Comparison of ENCODE assay signal across 25 cellular contexts in the genomic region with DNA sequence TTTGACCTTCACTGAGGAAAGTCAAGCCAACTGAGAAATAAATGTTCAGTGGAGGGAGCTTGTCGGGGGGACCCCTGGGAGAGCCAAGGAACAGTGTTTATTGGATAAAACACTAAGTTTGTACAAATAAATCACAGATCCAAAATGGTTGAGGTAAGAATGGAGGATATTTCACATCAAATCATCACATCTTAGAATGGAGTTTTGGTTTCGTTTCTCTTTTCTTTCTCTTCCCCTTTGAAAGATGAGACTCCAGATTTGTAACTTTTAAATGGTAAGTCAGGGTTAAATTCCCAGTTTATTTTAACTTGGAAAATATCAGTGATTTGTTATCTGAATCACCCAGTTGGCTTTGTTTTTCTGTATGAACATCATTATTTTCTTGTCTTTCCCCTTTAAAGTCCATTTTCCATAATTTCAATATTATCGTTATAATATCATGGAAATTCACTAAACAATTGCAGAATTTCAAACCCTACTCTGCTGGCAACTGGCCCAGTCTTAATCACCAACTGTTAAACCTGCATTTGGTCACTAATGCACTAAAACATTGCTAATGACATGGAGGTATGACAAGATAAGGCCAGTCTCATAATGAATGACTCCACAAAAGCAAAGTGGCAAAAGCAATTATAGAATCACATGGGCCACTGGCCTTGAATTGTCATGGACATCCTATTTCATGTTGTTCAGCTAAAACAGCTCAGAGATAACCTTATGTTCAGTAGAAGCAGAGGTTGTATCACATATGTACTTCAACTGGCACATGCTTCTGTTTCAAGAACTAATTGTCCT.
A peak's percentile ranks its signal among the peaks of the same experiment; 100 is the strongest.
DNase-seq lines count a peak whose midpoint lies in the region; ATAC-seq, FAIRE-seq and TF ChIP-seq lines count a peak whose summit lies in the region.
"Had no signal": no experiment of that assay in that cellular context is flagged by ENCODE, and none has a peak within 500 bp of the region (broad histone marks: within the 10 kb centered on the region; RNA-seq: fewer than 3 reads in every experiment).

No MANE protein-coding gene starts in this region.

- TF ChIP-seq CTCF in astrocyte (IDR thresholded peaks at IDR 0.05; ENCODE audit: insufficient read depth, low read depth, low read length) (no peak), mesothelial cell of epicardium (IDR thresholded peaks at IDR 0.05; ENCODE audit: unreplicated experiment) (no peak)

- no peaks in the 10 kb centered on the region for H3K79me2 ChIP-seq in astrocyte (ENCODE audit: insufficient read depth, low read length)
- H3K79me2 ChIP-seq: hepatocyte had no signal

- FAIRE-seq in GM19239 (lab: Jason Lieb, UNC): peak; percentile 8
- peak; percentile 9 for FAIRE-seq in astrocyte (lab: Jason Lieb, UNC)

- no peaks in the 10 kb centered on the region for H3K9me3 Mint-ChIP-seq in astrocyte (ENCODE audit: unreplicated experiment)
- H3K9me3 Mint-ChIP-seq in mesothelial cell of epicardium: no peaks in the 10 kb centered on the region
- H3K9me3 Mint-ChIP-seq: CD4-positive, CD25-positive, alpha-beta regulatory T cell; neural progenitor cell; stimulated activated memory B cell treated with anti-CD40 and anti-IgM and Interleukin-4, amounts not matched to agents 10 μg/mL and 1 μg/mL and 100 μg/mL, for 72 hours; T-helper 2 cell treated with Interferon-gamma antibody and Interleukin-4, amounts not matched to agents 5 μg/mL and 100 μg/mL, for 36 hours had no signal

- H3K27ac Mint-ChIP-seq in astrocyte (ENCODE audit: unreplicated experiment): no peak overlapping the region
- H3K27ac Mint-ChIP-seq in mesothelial cell of epicardium: no peak overlapping the region
- H3K27ac Mint-ChIP-seq: activated T-cell treated with anti-CD3 and anti-CD28 coated beads, Interleukin-2, amount 50 U/mL, for 24 hours; CD4-positive, CD25-positive, alpha-beta regulatory T cell; neural progenitor cell; stimulated activated memory B cell treated with anti-CD40 and anti-IgM and Interleukin-4, amounts not matched to agents 10 μg/mL and 1 μg/mL and 100 μg/mL, for 72 hours; T-helper 2 cell treated with Interferon-gamma antibody and Interleukin-4, amounts not matched to agents 5 μg/mL and 100 μg/mL, for 36 hours had no signal

- H3K4me3 Mint-ChIP-seq in astrocyte (ENCODE audit: unreplicated experiment) (no peak overlapping the region), mesothelial cell of epicardium (no peak overlapping the region)
- H3K4me3 Mint-ChIP-seq: activated T-cell treated with anti-CD3 and anti-CD28 coated beads, Interleukin-2, amount 50 U/mL, for 24 hours; CD4-positive, CD25-positive, alpha-beta regulatory T cell; neural progenitor cell; stimulated activated memory B cell treated with anti-CD40 and anti-IgM and Interleukin-4, amounts not matched to agents 10 μg/mL and 1 μg/mL and 100 μg/mL, for 72 hours; T-helper 2 cell treated with Interferon-gamma antibody and Interleukin-4, amounts not matched to agents 5 μg/mL and 100 μg/mL, for 36 hours had no signal

- H3K27me3 ChIP-seq in astrocyte (ENCODE audit: insufficient read depth, low read length): no peaks in the 10 kb centered on the region
- H3K27me3 ChIP-seq: foreskin keratinocyte, hepatocyte, neural progenitor cell, SJSA1, testis had no signal

- H3K4me2 ChIP-seq in astrocyte (ENCODE audit: low read length): no peak overlapping the region
- H3K4me2 ChIP-seq: hepatocyte, neural progenitor cell had no signal

- H3K4me3 ChIP-seq in astrocyte (ENCODE audit: insufficient read depth, low read depth, low read length): no peak overlapping the region
- H3K4me3 ChIP-seq: hepatocyte, lower lobe of right lung, neural progenitor cell, psoas muscle, SJSA1, testis had no signal

- H4K20me1 ChIP-seq in astrocyte (ENCODE audit: insufficient read depth, low read length): no peaks in the 10 kb centered on the region

- H3K36me3 ChIP-seq in astrocyte (ENCODE audit: insufficient read depth, low read length): no peaks in the 10 kb centered on the region
- H3K36me3 ChIP-seq: lower lobe of right lung, neural progenitor cell, SJSA1 had no signal

- H2AFZ ChIP-seq in astrocyte (ENCODE audit: low read depth, low read length): no peak overlapping the region
- H2AFZ ChIP-seq: hepatocyte, neural progenitor cell had no signal

- H3K27me3 Mint-ChIP-seq in astrocyte (ENCODE audit: low read depth, unreplicated experiment): no peaks in the 10 kb centered on the region
- H3K27me3 Mint-ChIP-seq in mesothelial cell of epicardium (ENCODE audit: low read depth): peaks cover 9% of the 10 kb centered on the region
- H3K27me3 Mint-ChIP-seq: activated T-cell treated with anti-CD3 and anti-CD28 coated beads, Interleukin-2, amount 50 U/mL, for 24 hours; CD4-positive, CD25-positive, alpha-beta regulatory T cell; stimulated activated memory B cell treated with anti-CD40 and anti-IgM and Interleukin-4, amounts not matched to agents 10 μg/mL and 1 μg/mL and 100 μg/mL, for 72 hours had no signal

- no peaks in the 10 kb centered on the region for H3K9me3 ChIP-seq in astrocyte (ENCODE audit: insufficient read depth, low read depth, low read length)
- H3K9me3 ChIP-seq: lower lobe of right lung, psoas muscle, SJSA1, testis had no signal

- no peaks in the 10 kb centered on the region for H3K4me1 ChIP-seq in astrocyte (ENCODE audit: insufficient read depth, low read length)
- H3K4me1 ChIP-seq: foreskin keratinocyte, lower lobe of right lung, neural progenitor cell, psoas muscle, SJSA1, testis had no signal

- H3K9ac ChIP-seq in astrocyte (ENCODE audit: low read length): no peak overlapping the region
- H3K9ac ChIP-seq: neural progenitor cell had no signal

- ATAC-seq in HG02885 (IDR thresholded peaks at IDR 0.05; ENCODE audit: poor library complexity, unreplicated experiment): no peak
- ATAC-seq in GM21526 (IDR thresholded peaks at IDR 0.05; ENCODE audit: low FRiP score, unreplicated experiment): no peak
- ATAC-seq: foreskin keratinocyte; lower lobe of right lung; PC-3; psoas muscle; stimulated activated memory B cell treated with anti-CD40 and anti-IgM and Interleukin-4, amounts not matched to agents 10 μg/mL and 1 μg/mL and 100 μg/mL, for 72 hours had no signal

- DNase-seq in COR-L47 (lab: John Stamatoyannopoulos, UW): peak; percentile 89
- DNase-seq in GM19239 (ENCODE audit: insufficient read length, low spot score): no peak
- peak; percentile 2 for DNase-seq in NCI-H2081 treated with DMSO at 0.1 percent for 48 hours (lab: John Stamatoyannopoulos, UW)
- no peak for DNase-seq in astrocyte (ENCODE audit: low read depth)
- no peak for DNase-seq in NCI-H187 treated with DMSO at 0.1 percent for 48 hours (lab: John Stamatoyannopoulos, UW)
- DNase-seq in mesothelial cell of epicardium (ENCODE audit: low spot score in 2 of 2, unreplicated experiment in 2 of 2): no peak
- DNase-seq: activated naive CD4-positive, alpha-beta T cell treated with Interleukin-2 at 50 U/mL for 16 hours; activated T-cell treated with anti-CD3 and anti-CD28 coated beads, Interleukin-2, amount 50 U/mL, for 24 hours; caudate nucleus; CD4-positive, CD25-positive, alpha-beta regulatory T cell; DMS79; foreskin keratinocyte; lower lobe of right lung; NCI-H2029; PC-3; psoas muscle; stimulated activated CD4-positive, alpha-beta T cell treated with anti-CD3 and anti-CD28 coated beads, Interleukin-1b, Interleukin-23, amount 100 ng/mL, for 48 hours; testis had no signal

- H3K27ac ChIP-seq in astrocyte (ENCODE audit: low read depth, low read length): no peak overlapping the region
- H3K27ac ChIP-seq: foreskin keratinocyte, hepatocyte, lower lobe of right lung, neural progenitor cell, psoas muscle, SJSA1, testis had no signal

- H3K4me1 Mint-ChIP-seq in astrocyte (ENCODE audit: low read depth, unreplicated experiment) (peaks cover 4% of the 10 kb centered on the region), mesothelial cell of epicardium (no peaks in the 10 kb centered on the region)
- H3K4me1 Mint-ChIP-seq: CD4-positive, CD25-positive, alpha-beta regulatory T cell; neural progenitor cell; stimulated activated memory B cell treated with anti-CD40 and anti-IgM and Interleukin-4, amounts not matched to agents 10 μg/mL and 1 μg/mL and 100 μg/mL, for 72 hours had no signal

- H3K36me3 Mint-ChIP-seq in astrocyte (ENCODE audit: low read depth, unreplicated experiment) (no peaks in the 10 kb centered on the region), mesothelial cell of epicardium (no peaks in the 10 kb centered on the region)
- H3K36me3 Mint-ChIP-seq: CD4-positive, CD25-positive, alpha-beta regulatory T cell; neural progenitor cell; stimulated activated memory B cell treated with anti-CD40 and anti-IgM and Interleukin-4, amounts not matched to agents 10 μg/mL and 1 μg/mL and 100 μg/mL, for 72 hours had no signal

Comparison
In these comparisons a context has a peak if more than half of its experiments do, and no peak if none do; other contexts are left out.
1. DNase-seq: peak in COR-L47 (single experiment) and NCI-H2081 treated with DMSO at 0.1 percent for 48 hours (single experiment); none in GM19239 (single experiment), astrocyte (single experiment), NCI-H187 treated with DMSO at 0.1 percent for 48 hours (single experiment) and mesothelial cell of epicardium (0 of 2).